ENCODE assay signal across 1 cellular context in the genomic region with DNA sequence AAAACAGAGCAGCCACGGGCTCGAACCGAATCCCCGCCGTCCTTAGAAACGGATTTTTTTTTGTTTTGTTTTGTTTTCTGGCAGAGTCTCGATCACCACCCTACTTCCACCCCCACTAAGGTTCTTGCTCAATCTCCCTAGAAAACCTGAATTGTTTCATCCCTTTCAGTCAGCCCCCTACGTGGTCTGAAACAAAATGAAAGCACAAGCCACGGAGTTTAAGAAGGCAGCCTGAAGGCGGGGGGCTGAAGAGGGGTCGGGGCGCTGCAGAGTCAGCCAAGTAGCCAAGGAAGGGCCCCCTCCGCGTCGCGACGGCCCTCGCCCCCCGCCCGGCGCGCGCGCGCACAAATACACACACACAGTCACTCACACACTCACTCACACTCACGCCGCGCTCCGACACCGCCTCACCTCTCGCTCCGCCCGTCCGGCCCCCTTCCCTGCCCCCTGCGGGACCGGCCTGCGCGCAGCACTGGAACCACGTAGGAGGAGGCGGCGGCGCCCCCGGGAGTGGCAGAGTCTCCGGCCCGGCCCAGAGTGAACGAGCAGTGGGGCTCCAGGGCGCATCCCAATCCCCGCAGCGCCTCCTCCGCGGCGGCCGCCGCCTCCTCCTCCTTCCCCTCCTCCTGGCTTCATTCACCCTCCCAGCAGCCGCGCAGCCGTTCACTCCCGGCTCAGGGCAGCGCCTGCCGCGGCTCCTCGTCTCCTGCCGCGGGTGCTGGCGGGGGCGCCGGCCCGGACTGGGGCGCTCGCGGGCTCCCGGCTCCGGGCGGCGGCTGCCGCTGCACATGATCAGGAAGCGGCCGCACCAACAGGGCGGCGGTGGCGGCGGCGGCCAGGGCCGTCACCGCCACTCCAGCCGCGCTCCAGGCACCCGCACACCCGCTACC.
TF ChIP-seq lines count a peak whose summit lies in the region.

No MANE protein-coding gene starts in this region.

TF ChIP-seq in HEK293, 187 proteins besides CTCF, POLR2A, EP300 and RAD21 (continued from another document and continues in another):
- TF ChIP-seq, protein P1, sequence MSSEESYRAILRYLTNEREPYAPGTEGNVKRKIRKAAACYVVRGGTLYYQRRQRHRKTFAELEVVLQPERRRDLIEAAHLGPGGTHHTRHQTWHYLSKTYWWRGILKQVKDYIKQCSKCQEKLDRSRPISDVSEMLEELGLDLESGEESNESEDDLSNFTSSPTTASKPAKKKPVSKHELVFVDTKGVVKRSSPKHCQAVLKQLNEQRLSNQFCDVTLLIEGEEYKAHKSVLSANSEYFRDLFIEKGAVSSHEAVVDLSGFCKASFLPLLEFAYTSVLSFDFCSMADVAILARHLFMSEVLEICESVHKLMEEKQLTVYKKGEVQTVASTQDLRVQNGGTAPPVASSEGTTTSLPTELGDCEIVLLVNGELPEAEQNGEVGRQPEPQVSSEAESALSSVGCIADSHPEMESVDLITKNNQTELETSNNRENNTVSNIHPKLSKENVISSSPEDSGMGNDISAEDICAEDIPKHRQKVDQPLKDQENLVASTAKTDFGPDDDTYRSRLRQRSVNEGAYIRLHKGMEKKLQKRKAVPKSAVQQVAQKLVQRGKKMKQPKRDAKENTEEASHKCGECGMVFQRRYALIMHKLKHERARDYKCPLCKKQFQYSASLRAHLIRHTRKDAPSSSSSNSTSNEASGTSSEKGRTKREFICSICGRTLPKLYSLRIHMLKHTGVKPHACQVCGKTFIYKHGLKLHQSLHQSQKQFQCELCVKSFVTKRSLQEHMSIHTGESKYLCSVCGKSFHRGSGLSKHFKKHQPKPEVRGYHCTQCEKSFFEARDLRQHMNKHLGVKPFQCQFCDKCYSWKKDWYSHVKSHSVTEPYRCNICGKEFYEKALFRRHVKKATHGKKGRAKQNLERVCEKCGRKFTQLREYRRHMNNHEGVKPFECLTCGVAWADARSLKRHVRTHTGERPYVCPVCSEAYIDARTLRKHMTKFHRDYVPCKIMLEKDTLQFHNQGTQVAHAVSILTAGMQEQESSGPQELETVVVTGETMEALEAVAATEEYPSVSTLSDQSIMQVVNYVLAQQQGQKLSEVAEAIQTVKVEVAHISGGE (tag by site-specific recombination; conservative IDR thresholded peaks at IDR 0.05; ENCODE audit: low read depth) = peak; percentile 55
- TF ChIP-seq, protein P2, sequence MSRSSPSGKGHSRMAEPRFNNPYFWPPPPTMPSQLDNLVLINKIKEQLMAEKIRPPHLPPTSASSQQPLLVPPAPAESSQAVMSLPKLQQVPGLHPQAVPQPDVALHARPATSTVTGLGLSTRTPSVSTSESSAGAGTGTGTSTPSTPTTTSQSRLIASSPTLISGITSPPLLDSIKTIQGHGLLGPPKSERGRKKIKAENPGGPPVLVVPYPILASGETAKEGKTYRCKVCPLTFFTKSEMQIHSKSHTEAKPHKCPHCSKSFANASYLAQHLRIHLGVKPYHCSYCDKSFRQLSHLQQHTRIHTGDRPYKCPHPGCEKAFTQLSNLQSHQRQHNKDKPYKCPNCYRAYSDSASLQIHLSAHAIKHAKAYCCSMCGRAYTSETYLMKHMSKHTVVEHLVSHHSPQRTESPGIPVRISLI (tag by site-specific recombination; IDR thresholded peaks at IDR 0.05) = no peak
- TF ChIP-seq FEZF1 (tag by site-specific recombination; IDR thresholded peaks at IDR 0.05) (peak; percentile 55), ZNF274 (IDR thresholded peaks at IDR 0.05; ENCODE audit: low read length) (no peak), ZNF274 (tag by site-specific recombination; IDR thresholded peaks at IDR 0.05; ENCODE audit: borderline replicate concordance) (no peak), ZNF768 (tag by site-specific recombination; IDR thresholded peaks at IDR 0.05) (no peak), ZNF624 (tag by site-specific recombination; IDR thresholded peaks at IDR 0.05) (no peak), KLF8 (tag by site-specific recombination; IDR thresholded peaks at IDR 0.05) (peak; percentile 97), ZNF146 (tag by site-specific recombination; IDR thresholded peaks at IDR 0.05) (no peak), ZNF792 (tag by site-specific recombination; IDR thresholded peaks at IDR 0.05) (0 out of 2 replicates have a peak, but pooled peaks have one; percentile 75), MYNN (tag by site-specific recombination; IDR thresholded peaks at IDR 0.05; ENCODE audit: borderline replicate concordance) (no peak), ZNF366 (tag by site-specific recombination; conservative IDR thresholded peaks at IDR 0.05) (peak; percentile 81), KLF7 (tag by site-specific recombination; IDR thresholded peaks at IDR 0.05; ENCODE audit: borderline replicate concordance) (peak; percentile 72), ZFP69B (tag by site-specific recombination; IDR thresholded peaks at IDR 0.05) (peak; percentile 56; the same call in 1 of the 2 replicates), ZBTB7A (tag by site-specific recombination; IDR thresholded peaks at IDR 0.05; ENCODE audit: low read depth) (peak; percentile 99), ZNF114 (tag by site-specific recombination; IDR thresholded peaks at IDR 0.05) (no peak), KLF16 (tag by site-specific recombination; IDR thresholded peaks at IDR 0.05) (peak; percentile 81), ZNF416 (tag by site-specific recombination; IDR thresholded peaks at IDR 0.05) (no peak), ZNF747 (tag by site-specific recombination; IDR thresholded peaks at IDR 0.05) (no peak), YY1 (tag by site-specific recombination; IDR thresholded peaks at IDR 0.05) (no peak), ZNF501 (tag by site-specific recombination; IDR thresholded peaks at IDR 0.05) (peak; percentile 87; the same call in 1 of the 2 replicates), ZNF830 (tag by site-specific recombination; IDR thresholded peaks at IDR 0.05; ENCODE audit: low read depth) (no peak), ZSCAN16 (tag by site-specific recombination; IDR thresholded peaks at IDR 0.05) (peak; percentile 34; the same call in 1 of the 2 replicates), ZNF596 (tag by site-specific recombination; IDR thresholded peaks at IDR 0.05) (no peak), ZNF155 (tag by site-specific recombination; IDR thresholded peaks at IDR 0.05) (no peak), HOXC10 (CRISPR knock-in tag; IDR thresholded peaks at IDR 0.05) (no peak), ZNF571 (tag by site-specific recombination; IDR thresholded peaks at IDR 0.05) (no peak), ZSCAN23 (tag by site-specific recombination; IDR thresholded peaks at IDR 0.05) (no peak), ZNF843 (tag by site-specific recombination; IDR thresholded peaks at IDR 0.05) (peak; percentile 73; the same call in 1 of the 2 replicates), ZNF140 (tag by site-specific recombination; IDR thresholded peaks at IDR 0.05) (no peak), ZNF174 (tag by site-specific recombination; IDR thresholded peaks at IDR 0.05) (no peak), ZNF600 (tag by site-specific recombination; IDR thresholded peaks at IDR 0.05) (peak; percentile 97), REPIN1 (tag by site-specific recombination; IDR thresholded peaks at IDR 0.05; ENCODE audit: low read depth) (0 out of 2 replicates have a peak, but pooled peaks have one; percentile 55), ZNF791 (tag by site-specific recombination; IDR thresholded peaks at IDR 0.05) (no peak), ZNF350 (tag by site-specific recombination; IDR thresholded peaks at IDR 0.05) (no peak), BCL11B (tag by site-specific recombination; IDR thresholded peaks at IDR 0.05; ENCODE audit: low read depth) (peak; percentile 63; the same call in 1 of the 2 replicates), ZNF223 (tag by site-specific recombination; IDR thresholded peaks at IDR 0.05) (no peak), ZNF175 (tag by site-specific recombination; IDR thresholded peaks at IDR 0.05) (no peak), ZNF248 (tag by site-specific recombination; IDR thresholded peaks at IDR 0.05) (no peak)
- TF ChIP-seq, protein P3, sequence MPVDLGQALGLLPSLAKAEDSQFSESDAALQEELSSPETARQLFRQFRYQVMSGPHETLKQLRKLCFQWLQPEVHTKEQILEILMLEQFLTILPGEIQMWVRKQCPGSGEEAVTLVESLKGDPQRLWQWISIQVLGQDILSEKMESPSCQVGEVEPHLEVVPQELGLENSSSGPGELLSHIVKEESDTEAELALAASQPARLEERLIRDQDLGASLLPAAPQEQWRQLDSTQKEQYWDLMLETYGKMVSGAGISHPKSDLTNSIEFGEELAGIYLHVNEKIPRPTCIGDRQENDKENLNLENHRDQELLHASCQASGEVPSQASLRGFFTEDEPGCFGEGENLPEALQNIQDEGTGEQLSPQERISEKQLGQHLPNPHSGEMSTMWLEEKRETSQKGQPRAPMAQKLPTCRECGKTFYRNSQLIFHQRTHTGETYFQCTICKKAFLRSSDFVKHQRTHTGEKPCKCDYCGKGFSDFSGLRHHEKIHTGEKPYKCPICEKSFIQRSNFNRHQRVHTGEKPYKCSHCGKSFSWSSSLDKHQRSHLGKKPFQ (tag by site-specific recombination; IDR thresholded peaks at IDR 0.05) = peak; percentile 92
- TF ChIP-seq, protein P4, sequence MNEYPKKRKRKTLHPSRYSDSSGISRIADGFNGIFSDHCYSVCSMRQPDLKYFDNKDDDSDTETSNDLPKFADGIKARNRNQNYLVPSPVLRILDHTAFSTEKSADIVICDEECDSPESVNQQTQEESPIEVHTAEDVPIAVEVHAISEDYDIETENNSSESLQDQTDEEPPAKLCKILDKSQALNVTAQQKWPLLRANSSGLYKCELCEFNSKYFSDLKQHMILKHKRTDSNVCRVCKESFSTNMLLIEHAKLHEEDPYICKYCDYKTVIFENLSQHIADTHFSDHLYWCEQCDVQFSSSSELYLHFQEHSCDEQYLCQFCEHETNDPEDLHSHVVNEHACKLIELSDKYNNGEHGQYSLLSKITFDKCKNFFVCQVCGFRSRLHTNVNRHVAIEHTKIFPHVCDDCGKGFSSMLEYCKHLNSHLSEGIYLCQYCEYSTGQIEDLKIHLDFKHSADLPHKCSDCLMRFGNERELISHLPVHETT (tag by site-specific recombination; IDR thresholded peaks at IDR 0.05) = no peak
- TF ChIP-seq, protein P5, sequence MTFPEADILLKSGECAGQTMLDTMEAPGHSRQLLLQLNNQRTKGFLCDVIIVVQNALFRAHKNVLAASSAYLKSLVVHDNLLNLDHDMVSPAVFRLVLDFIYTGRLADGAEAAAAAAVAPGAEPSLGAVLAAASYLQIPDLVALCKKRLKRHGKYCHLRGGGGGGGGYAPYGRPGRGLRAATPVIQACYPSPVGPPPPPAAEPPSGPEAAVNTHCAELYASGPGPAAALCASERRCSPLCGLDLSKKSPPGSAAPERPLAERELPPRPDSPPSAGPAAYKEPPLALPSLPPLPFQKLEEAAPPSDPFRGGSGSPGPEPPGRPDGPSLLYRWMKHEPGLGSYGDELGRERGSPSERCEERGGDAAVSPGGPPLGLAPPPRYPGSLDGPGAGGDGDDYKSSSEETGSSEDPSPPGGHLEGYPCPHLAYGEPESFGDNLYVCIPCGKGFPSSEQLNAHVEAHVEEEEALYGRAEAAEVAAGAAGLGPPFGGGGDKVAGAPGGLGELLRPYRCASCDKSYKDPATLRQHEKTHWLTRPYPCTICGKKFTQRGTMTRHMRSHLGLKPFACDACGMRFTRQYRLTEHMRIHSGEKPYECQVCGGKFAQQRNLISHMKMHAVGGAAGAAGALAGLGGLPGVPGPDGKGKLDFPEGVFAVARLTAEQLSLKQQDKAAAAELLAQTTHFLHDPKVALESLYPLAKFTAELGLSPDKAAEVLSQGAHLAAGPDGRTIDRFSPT (tag by site-specific recombination; IDR thresholded peaks at IDR 0.05) = peak; percentile 85
- TF ChIP-seq, protein P6, sequence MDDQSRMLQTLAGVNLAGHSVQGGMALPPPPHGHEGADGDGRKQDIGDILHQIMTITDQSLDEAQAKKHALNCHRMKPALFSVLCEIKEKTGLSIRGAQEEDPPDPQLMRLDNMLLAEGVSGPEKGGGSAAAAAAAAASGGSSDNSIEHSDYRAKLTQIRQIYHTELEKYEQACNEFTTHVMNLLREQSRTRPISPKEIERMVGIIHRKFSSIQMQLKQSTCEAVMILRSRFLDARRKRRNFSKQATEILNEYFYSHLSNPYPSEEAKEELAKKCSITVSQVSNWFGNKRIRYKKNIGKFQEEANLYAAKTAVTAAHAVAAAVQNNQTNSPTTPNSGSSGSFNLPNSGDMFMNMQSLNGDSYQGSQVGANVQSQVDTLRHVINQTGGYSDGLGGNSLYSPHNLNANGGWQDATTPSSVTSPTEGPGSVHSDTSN (CRISPR knock-in tag; IDR thresholded peaks at IDR 0.05) = peak; percentile 13; the same call in 1 of the 2 replicates
- TF ChIP-seq, protein P7, sequence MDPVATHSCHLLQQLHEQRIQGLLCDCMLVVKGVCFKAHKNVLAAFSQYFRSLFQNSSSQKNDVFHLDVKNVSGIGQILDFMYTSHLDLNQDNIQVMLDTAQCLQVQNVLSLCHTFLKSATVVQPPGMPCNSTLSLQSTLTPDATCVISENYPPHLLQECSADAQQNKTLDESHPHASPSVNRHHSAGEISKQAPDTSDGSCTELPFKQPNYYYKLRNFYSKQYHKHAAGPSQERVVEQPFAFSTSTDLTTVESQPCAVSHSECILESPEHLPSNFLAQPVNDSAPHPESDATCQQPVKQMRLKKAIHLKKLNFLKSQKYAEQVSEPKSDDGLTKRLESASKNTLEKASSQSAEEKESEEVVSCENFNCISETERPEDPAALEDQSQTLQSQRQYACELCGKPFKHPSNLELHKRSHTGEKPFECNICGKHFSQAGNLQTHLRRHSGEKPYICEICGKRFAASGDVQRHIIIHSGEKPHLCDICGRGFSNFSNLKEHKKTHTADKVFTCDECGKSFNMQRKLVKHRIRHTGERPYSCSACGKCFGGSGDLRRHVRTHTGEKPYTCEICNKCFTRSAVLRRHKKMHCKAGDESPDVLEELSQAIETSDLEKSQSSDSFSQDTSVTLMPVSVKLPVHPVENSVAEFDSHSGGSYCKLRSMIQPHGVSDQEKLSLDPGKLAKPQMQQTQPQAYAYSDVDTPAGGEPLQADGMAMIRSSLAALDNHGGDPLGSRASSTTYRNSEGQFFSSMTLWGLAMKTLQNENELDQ (tag by site-specific recombination; IDR thresholded peaks at IDR 0.05; ENCODE audit: low read depth) = no peak
- TF ChIP-seq, protein P8, sequence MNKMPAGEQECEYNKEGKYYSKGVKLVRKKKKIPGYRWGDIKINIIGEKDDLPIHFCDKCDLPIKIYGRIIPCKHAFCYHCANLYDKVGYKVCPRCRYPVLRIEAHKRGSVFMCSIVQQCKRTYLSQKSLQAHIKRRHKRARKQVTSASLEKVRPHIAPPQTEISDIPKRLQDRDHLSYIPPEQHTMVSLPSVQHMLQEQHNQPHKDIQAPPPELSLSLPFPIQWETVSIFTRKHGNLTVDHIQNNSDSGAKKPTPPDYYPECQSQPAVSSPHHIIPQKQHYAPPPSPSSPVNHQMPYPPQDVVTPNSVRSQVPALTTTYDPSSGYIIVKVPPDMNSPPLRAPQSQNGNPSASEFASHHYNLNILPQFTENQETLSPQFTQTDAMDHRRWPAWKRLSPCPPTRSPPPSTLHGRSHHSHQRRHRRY (tag by site-specific recombination; IDR thresholded peaks at IDR 0.05) = peak; percentile 73; the same call in 1 of the 2 replicates
- TF ChIP-seq, protein P9, sequence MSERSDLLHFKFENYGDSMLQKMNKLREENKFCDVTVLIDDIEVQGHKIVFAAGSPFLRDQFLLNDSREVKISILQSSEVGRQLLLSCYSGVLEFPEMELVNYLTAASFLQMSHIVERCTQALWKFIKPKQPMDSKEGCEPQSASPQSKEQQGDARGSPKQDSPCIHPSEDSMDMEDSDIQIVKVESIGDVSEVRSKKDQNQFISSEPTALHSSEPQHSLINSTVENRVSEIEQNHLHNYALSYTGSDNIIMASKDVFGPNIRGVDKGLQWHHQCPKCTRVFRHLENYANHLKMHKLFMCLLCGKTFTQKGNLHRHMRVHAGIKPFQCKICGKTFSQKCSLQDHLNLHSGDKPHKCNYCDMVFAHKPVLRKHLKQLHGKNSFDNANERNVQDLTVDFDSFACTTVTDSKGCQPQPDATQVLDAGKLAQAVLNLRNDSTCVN (tag by site-specific recombination; optimal IDR thresholded peaks at IDR 0.05) = peak; percentile 99
